8 cellular contexts compared by ENCODE assay signal in the genomic region with DNA sequence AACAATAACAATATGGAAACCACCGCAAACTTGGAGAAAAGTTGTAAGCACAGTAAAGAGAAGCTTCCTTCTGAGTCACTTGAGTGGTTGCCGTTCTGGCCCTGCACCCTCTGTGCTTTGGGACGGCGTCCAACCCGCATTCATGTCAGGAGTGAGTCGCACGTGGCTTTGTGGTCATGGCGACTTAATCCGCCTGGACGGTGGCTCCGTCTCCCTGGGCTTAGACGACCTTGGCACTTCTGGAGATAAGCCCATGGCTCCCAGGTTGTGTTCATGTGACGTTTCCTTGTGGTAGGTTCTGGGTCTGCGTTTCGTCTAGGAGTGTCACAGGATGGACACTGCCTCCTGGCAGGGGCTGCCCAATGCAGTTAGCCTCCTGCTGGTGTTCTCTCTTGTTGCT. TPM values are rescaled to one million over a fixed set of nuclear protein-coding genes. Genes with fewer than 3 reads are reported as not detected.
DNase-seq lines count a peak whose midpoint lies in the region; ATAC-seq and TF ChIP-seq lines count a peak whose summit lies in the region.

No MANE protein-coding gene starts in this region.

- no peak for TF ChIP-seq CTCF in RWPE1 (conservative IDR thresholded peaks at IDR 0.05; ENCODE audit: low read depth)
- no peak for TF ChIP-seq CTCF in sigmoid colon (IDR thresholded peaks at IDR 0.05)

- H3K27me3 ChIP-seq in sigmoid colon = no peaks in the 10 kb centered on the region

- intact Hi-C loops in sigmoid colon (cut with DNase I) = loop anchor here (5.0 kb wide), 5 partner anchors 37 to 553 kb away; a partner anchor contains a TSS

- POLR2A ChIA-PET in RWPE1 (lab: Yijun Ruan, JAX; ENCODE audit: low non-redundant PET) = no interaction called here

- WGBS in sigmoid colon, 2 donors = 75 to 80% methylated on average over 15 of the region's 15 CpGs

- peak in 1 of 4 donors; percentile 55 for TF ChIP-seq EP300 in sigmoid colon (IDR thresholded peaks at IDR 0.05)

- peak; percentile 50 for DNase-seq in HCEC 1CT
- no peak for DNase-seq in RWPE1 (ENCODE audit: low spot score)
- DNase-seq in epithelial cell of prostate (ENCODE audit: low read depth, low spot score) = peak; percentile 31
- DNase-seq in sigmoid colon = peak; percentile 82
- no peak for DNase-seq in activated gamma-delta T cell (lab: John Stamatoyannopoulos, UW)
- DNase-seq in ecto neural progenitor cell (ENCODE audit: low spot score) = no peak
- no peak for DNase-seq in NCI-H187 treated with DMSO at 0.1 percent for 48 hours (lab: John Stamatoyannopoulos, UW)

- H3K4me1 ChIP-seq in sigmoid colon = peaks cover 0 to 46% (median 36%) of the 10 kb centered on the region in 4 donors

- CTCF ChIA-PET in RWPE1 (lab: Yijun Ruan, JAX) = interaction anchor here (0.6 to 1.3 kb wide), 5 partner anchors 31 to 615 kb away, joined by 3 to 6 read pairs (median 3); no protein-coding TSS in a partner anchor

- H3K27ac ChIP-seq in RWPE1 (peak overlapping the region; percentile 38; the same call in 1 of the 2 replicates), epithelial cell of prostate (no peak overlapping the region), sigmoid colon (peak overlapping the region; percentile 82 to 90 (median 86))

- H3K36me3 ChIP-seq in sigmoid colon = peaks cover 0 to 61% (median 43%) of the 10 kb centered on the region in 4 donors

- ATAC-seq in GM21360 (IDR thresholded peaks at IDR 0.05; ENCODE audit: unreplicated experiment) = no peak

- no peak overlapping the region for H3K4me3 ChIP-seq in sigmoid colon

- no peaks in the 10 kb centered on the region for H3K9me3 ChIP-seq in sigmoid colon

- no peak for TF ChIP-seq POLR2A in sigmoid colon (IDR thresholded peaks at IDR 0.05)

RNA-seq across cellular contexts. Expression of a gene that starts 40.5 kb away (rescaled TPM):
- 10 to 100 TPM; 17.5 to 43.5 (median 25.3) TPM for total RNA-seq in sigmoid colon
- 10 to 100 TPM in 1 of 3 donors, 1 to 10 TPM in 2; 1.6 to 14.4 (median 1.8) TPM for polyA plus RNA-seq in sigmoid colon

Comparison
In these comparisons a context has a peak if more than half of its experiments do, and no peak if none do; other contexts are left out.
1. DNase-seq: peak in HCEC 1CT (single experiment), epithelial cell of prostate (single experiment) and sigmoid colon (single experiment); none in RWPE1 (single experiment), activated gamma-delta T cell (single experiment), ecto neural progenitor cell (single experiment) and NCI-H187 treated with DMSO at 0.1 percent for 48 hours (single experiment).